In genomic region chr11:2940166-2940929, GRCh38 we compare ENCODE assay signal across 1 cellular context.
TF ChIP-seq lines count a peak whose summit lies in the region.

No MANE protein-coding gene starts in this region.

TF ChIP-seq in HepG2, 621 proteins besides CTCF, POLR2A, EP300 and RAD21 (continued from another document):
- no peak for TF ChIP-seq ZNF407 (CRISPR knock-in tag; IDR thresholded peaks at IDR 0.05; ENCODE audit: not compliant biosample characterization)
- TF ChIP-seq ZSCAN22 (CRISPR knock-in tag; IDR thresholded peaks at IDR 0.05), result no peak
- peak; percentile 62; the same call in 1 of the 2 replicates for TF ChIP-seq NFE2L2 (IDR thresholded peaks at IDR 0.05; ENCODE audit: low read length)
- no peak for TF ChIP-seq ARID3A (IDR thresholded peaks at IDR 0.05; ENCODE audit: low read depth, low read length)
- 0 out of 2 replicates have a peak, but pooled peaks have one; percentile 40 for TF ChIP-seq ETV5 (CRISPR knock-in tag; IDR thresholded peaks at IDR 0.05; ENCODE audit: borderline replicate concordance)
- TF ChIP-seq ZFAT (CRISPR knock-in tag; conservative IDR thresholded peaks at IDR 0.05), result no peak
- TF ChIP-seq SNAPC2 (CRISPR knock-in tag; IDR thresholded peaks at IDR 0.05), result no peak
- no peak for TF ChIP-seq ZSCAN12 (CRISPR knock-in tag; IDR thresholded peaks at IDR 0.05)
- no peak for TF ChIP-seq PTBP1 (IDR thresholded peaks at IDR 0.05; ENCODE audit: low read depth, low read length, poor library complexity, severe bottlenecking)
- no peak for TF ChIP-seq IKZF5 (CRISPR knock-in tag; IDR thresholded peaks at IDR 0.05)
- TF ChIP-seq ZNF629 (CRISPR knock-in tag; conservative IDR thresholded peaks at IDR 0.05), result peak; percentile 47; the same call in 1 of the 2 replicates
- no peak for TF ChIP-seq RELA (CRISPR knock-in tag; IDR thresholded peaks at IDR 0.05)
- no peak for TF ChIP-seq ZNF143 (CRISPR knock-in tag; IDR thresholded peaks at IDR 0.05)
- TF ChIP-seq ATF5 (CRISPR knock-in tag; IDR thresholded peaks at IDR 0.05; ENCODE audit: low read depth), result no peak
- TF ChIP-seq POLR2G (IDR thresholded peaks at IDR 0.05; ENCODE audit: low read depth, low read length), result 0 out of 2 replicates have a peak, but pooled peaks have one; percentile 42
- TF ChIP-seq TBX3 (IDR thresholded peaks at IDR 0.05; ENCODE audit: borderline replicate concordance), result no peak
- no peak for TF ChIP-seq ZZZ3 (CRISPR knock-in tag; IDR thresholded peaks at IDR 0.05; ENCODE audit: borderline replicate concordance)
- no peak for TF ChIP-seq HCFC1 (IDR thresholded peaks at IDR 0.05; ENCODE audit: low read depth, low read length)
- TF ChIP-seq ZNF205 (CRISPR knock-in tag; IDR thresholded peaks at IDR 0.05), result no peak
- no peak for TF ChIP-seq ZBTB8A (CRISPR knock-in tag; IDR thresholded peaks at IDR 0.05; ENCODE audit: borderline replicate concordance, low read depth)
- TF ChIP-seq ZNF687 (CRISPR knock-in tag; IDR thresholded peaks at IDR 0.05), result peak; percentile 39; the same call in 1 of the 2 replicates
- TF ChIP-seq AKAP8 (CRISPR knock-in tag; IDR thresholded peaks at IDR 0.05), result 0 out of 2 replicates have a peak, but pooled peaks have one; percentile 73
- TF ChIP-seq GABPB1 (CRISPR knock-in tag; IDR thresholded peaks at IDR 0.05), result no peak
- no peak for TF ChIP-seq ATRX (CRISPR knock-in tag; IDR thresholded peaks at IDR 0.05; ENCODE audit: borderline replicate concordance)
- TF ChIP-seq KDM5A (IDR thresholded peaks at IDR 0.05; ENCODE audit: borderline replicate concordance, low read length), result no peak
- TF ChIP-seq SKIL (CRISPR knock-in tag; IDR thresholded peaks at IDR 0.05; ENCODE audit: borderline replicate concordance), result no peak
- no peak for TF ChIP-seq KLF12 (CRISPR knock-in tag; IDR thresholded peaks at IDR 0.05; ENCODE audit: borderline replicate concordance)
- no peak for TF ChIP-seq SUZ12 (IDR thresholded peaks at IDR 0.05; ENCODE audit: low read depth, low read length)
- TF ChIP-seq TERF1 (CRISPR knock-in tag; IDR thresholded peaks at IDR 0.05), result no peak
- TF ChIP-seq RFX1 (IDR thresholded peaks at IDR 0.05), result peak; percentile 52; the same call in 1 of the 2 replicates
- TF ChIP-seq ZKSCAN5 (CRISPR knock-in tag; IDR thresholded peaks at IDR 0.05), result no peak
- TF ChIP-seq TCF7L2 (IDR thresholded peaks at IDR 0.05; ENCODE audit: low read depth, low read length), result no peak
- peak; percentile 30; the same call in 1 of the 2 replicates for TF ChIP-seq HIC2 (CRISPR knock-in tag; IDR thresholded peaks at IDR 0.05; ENCODE audit: low read depth)
